3 cellular contexts compared by ENCODE assay signal in genomic region chrX:129845616-129846190, GRCh38.
TF ChIP-seq lines count a peak whose summit lies in the region.

No MANE protein-coding gene starts in this region.

TF ChIP-seq in A549, 52 proteins besides CTCF, POLR2A, EP300 and RAD21:
- TF ChIP-seq HOXB5 (CRISPR knock-in tag; IDR thresholded peaks at IDR 0.05) (no peak), MAZ (IDR thresholded peaks at IDR 0.05; ENCODE audit: borderline replicate concordance, low read depth, low read length) (no peak), TP53 (CRISPR knock-in tag; IDR thresholded peaks at IDR 0.05) (no peak), SMC3 (IDR thresholded peaks at IDR 0.05) (no peak)
TF ChIP-seq in A549: peak in this region for 0.

TF ChIP-seq in K562, 482 proteins besides CTCF, POLR2A, EP300 and RAD21:
- peak; percentile 40; the same call in 1 of the 2 replicates for TF ChIP-seq C11orf30 (IDR thresholded peaks at IDR 0.05; ENCODE audit: low read depth)
- no peak for TF ChIP-seq HNRNPL (IDR thresholded peaks at IDR 0.05; ENCODE audit: low read depth, low read length)
- no peak for TF ChIP-seq TBP (optimal IDR thresholded peaks at IDR 0.05; ENCODE audit: low read depth, low read length)
TF ChIP-seq in K562: peak in this region for 1.

TF ChIP-seq in SK-N-SH, 30 proteins besides CTCF, POLR2A, EP300 and RAD21:
- TF ChIP-seq USF2 (IDR thresholded peaks at IDR 0.05; ENCODE audit: borderline replicate concordance, low read depth, low read length): no peak
- TF ChIP-seq FOXJ3 (CRISPR knock-in tag; IDR thresholded peaks at IDR 0.05): no peak
